ENCODE assay signal across 3 cellular contexts in the genomic region with DNA sequence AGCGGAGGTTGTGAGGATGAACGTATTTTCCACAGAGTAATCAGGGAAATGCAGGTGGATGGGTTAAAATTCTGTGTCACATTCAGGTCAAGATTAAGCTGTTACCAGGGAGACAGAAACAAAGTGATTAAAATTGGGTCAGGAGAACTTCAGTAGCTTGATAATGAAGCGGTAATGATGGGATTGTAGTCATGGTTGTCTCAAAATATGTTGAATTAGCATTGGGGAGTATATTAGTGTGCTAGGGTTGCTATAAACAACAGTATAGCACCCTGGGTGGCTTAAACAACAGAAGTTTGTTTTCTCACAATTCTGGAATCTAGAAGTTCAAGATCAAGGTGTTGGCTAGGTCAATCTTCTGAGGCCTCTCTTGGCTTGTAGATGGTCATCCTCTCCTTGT.
TF ChIP-seq lines count a peak whose summit lies in the region.

No MANE protein-coding gene starts in this region.

TF ChIP-seq in A549, 52 proteins besides CTCF, POLR2A, EP300 and RAD21 (continues in another document):
- TF ChIP-seq JUN (IDR thresholded peaks at IDR 0.05) (no peak), ESRRA (IDR thresholded peaks at IDR 0.05; ENCODE audit: borderline replicate concordance, low read length) (no peak), RNF2 (IDR thresholded peaks at IDR 0.05; ENCODE audit: borderline replicate concordance, low read depth) (no peak), CBX8 (IDR thresholded peaks at IDR 0.05) (no peak), TP53 (CRISPR knock-in tag; IDR thresholded peaks at IDR 0.05) (no peak), HDAC2 (IDR thresholded peaks at IDR 0.05) (no peak), RARB (CRISPR knock-in tag; IDR thresholded peaks at IDR 0.05) (no peak), JUNB (IDR thresholded peaks at IDR 0.05) (no peak), PBX3 (IDR thresholded peaks at IDR 0.05) (no peak), KDM1A (IDR thresholded peaks at IDR 0.05; ENCODE audit: low read depth) (no peak), NPAS2 (CRISPR knock-in tag; IDR thresholded peaks at IDR 0.05; ENCODE audit: borderline replicate concordance) (no peak), CEBPB (IDR thresholded peaks at IDR 0.05) (no peak)
- TF ChIP-seq, protein P1, sequence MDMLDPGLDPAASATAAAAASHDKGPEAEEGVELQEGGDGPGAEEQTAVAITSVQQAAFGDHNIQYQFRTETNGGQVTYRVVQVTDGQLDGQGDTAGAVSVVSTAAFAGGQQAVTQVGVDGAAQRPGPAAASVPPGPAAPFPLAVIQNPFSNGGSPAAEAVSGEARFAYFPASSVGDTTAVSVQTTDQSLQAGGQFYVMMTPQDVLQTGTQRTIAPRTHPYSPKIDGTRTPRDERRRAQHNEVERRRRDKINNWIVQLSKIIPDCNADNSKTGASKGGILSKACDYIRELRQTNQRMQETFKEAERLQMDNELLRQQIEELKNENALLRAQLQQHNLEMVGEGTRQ (IDR thresholded peaks at IDR 0.05), result no peak
- TF ChIP-seq, protein P2, sequence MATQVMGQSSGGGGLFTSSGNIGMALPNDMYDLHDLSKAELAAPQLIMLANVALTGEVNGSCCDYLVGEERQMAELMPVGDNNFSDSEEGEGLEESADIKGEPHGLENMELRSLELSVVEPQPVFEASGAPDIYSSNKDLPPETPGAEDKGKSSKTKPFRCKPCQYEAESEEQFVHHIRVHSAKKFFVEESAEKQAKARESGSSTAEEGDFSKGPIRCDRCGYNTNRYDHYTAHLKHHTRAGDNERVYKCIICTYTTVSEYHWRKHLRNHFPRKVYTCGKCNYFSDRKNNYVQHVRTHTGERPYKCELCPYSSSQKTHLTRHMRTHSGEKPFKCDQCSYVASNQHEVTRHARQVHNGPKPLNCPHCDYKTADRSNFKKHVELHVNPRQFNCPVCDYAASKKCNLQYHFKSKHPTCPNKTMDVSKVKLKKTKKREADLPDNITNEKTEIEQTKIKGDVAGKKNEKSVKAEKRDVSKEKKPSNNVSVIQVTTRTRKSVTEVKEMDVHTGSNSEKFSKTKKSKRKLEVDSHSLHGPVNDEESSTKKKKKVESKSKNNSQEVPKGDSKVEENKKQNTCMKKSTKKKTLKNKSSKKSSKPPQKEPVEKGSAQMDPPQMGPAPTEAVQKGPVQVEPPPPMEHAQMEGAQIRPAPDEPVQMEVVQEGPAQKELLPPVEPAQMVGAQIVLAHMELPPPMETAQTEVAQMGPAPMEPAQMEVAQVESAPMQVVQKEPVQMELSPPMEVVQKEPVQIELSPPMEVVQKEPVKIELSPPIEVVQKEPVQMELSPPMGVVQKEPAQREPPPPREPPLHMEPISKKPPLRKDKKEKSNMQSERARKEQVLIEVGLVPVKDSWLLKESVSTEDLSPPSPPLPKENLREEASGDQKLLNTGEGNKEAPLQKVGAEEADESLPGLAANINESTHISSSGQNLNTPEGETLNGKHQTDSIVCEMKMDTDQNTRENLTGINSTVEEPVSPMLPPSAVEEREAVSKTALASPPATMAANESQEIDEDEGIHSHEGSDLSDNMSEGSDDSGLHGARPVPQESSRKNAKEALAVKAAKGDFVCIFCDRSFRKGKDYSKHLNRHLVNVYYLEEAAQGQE (IDR thresholded peaks at IDR 0.05), result no peak
- TF ChIP-seq, protein P3, sequence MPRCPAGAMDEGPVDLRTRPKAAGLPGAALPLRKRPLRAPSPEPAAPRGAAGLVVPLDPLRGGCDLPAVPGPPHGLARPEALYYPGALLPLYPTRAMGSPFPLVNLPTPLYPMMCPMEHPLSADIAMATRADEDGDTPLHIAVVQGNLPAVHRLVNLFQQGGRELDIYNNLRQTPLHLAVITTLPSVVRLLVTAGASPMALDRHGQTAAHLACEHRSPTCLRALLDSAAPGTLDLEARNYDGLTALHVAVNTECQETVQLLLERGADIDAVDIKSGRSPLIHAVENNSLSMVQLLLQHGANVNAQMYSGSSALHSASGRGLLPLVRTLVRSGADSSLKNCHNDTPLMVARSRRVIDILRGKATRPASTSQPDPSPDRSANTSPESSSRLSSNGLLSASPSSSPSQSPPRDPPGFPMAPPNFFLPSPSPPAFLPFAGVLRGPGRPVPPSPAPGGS (IDR thresholded peaks at IDR 0.05), result no peak

TF ChIP-seq in IMR-90, 13 proteins besides CTCF, POLR2A, EP300 and RAD21:
- TF ChIP-seq MXI1 (IDR thresholded peaks at IDR 0.05; ENCODE audit: borderline replicate concordance, low read depth, low read length) (no peak), NFE2L2 (IDR thresholded peaks at IDR 0.05; ENCODE audit: low read depth, low read length) (no peak), CEBPB (IDR thresholded peaks at IDR 0.05; ENCODE audit: low read depth, low read length) (no peak), RFX5 (IDR thresholded peaks at IDR 0.05; ENCODE audit: low read depth, low read length) (no peak), SMC3 (IDR thresholded peaks at IDR 0.05; ENCODE audit: low read depth, low read length) (no peak), FOS (IDR thresholded peaks at IDR 0.05; ENCODE audit: low read depth, low read length) (no peak), MAFK (IDR thresholded peaks at IDR 0.05; ENCODE audit: low read depth, low read length) (no peak), RCOR1 (IDR thresholded peaks at IDR 0.05; ENCODE audit: insufficient replicate concordance, low read length) (no peak), CHD1 (IDR thresholded peaks at IDR 0.05; ENCODE audit: low read depth, low read length) (no peak), BHLHE40 (IDR thresholded peaks at IDR 0.05; ENCODE audit: low read depth, low read length) (no peak)
TF ChIP-seq in IMR-90: peak in this region for 0.

TF ChIP-seq in H1, 55 proteins besides CTCF, POLR2A, EP300 and RAD21:
- TF ChIP-seq CEBPB (IDR thresholded peaks at IDR 0.05; ENCODE audit: low read depth, low read length), result no peak
- TF ChIP-seq RFX5 (IDR thresholded peaks at IDR 0.05; ENCODE audit: borderline replicate concordance, low read depth, low read length), result no peak
- no peak for TF ChIP-seq FOSL1 (IDR thresholded peaks at IDR 0.05; ENCODE audit: insufficient read depth, low read depth, low read length)
- TF ChIP-seq, protein P4, sequence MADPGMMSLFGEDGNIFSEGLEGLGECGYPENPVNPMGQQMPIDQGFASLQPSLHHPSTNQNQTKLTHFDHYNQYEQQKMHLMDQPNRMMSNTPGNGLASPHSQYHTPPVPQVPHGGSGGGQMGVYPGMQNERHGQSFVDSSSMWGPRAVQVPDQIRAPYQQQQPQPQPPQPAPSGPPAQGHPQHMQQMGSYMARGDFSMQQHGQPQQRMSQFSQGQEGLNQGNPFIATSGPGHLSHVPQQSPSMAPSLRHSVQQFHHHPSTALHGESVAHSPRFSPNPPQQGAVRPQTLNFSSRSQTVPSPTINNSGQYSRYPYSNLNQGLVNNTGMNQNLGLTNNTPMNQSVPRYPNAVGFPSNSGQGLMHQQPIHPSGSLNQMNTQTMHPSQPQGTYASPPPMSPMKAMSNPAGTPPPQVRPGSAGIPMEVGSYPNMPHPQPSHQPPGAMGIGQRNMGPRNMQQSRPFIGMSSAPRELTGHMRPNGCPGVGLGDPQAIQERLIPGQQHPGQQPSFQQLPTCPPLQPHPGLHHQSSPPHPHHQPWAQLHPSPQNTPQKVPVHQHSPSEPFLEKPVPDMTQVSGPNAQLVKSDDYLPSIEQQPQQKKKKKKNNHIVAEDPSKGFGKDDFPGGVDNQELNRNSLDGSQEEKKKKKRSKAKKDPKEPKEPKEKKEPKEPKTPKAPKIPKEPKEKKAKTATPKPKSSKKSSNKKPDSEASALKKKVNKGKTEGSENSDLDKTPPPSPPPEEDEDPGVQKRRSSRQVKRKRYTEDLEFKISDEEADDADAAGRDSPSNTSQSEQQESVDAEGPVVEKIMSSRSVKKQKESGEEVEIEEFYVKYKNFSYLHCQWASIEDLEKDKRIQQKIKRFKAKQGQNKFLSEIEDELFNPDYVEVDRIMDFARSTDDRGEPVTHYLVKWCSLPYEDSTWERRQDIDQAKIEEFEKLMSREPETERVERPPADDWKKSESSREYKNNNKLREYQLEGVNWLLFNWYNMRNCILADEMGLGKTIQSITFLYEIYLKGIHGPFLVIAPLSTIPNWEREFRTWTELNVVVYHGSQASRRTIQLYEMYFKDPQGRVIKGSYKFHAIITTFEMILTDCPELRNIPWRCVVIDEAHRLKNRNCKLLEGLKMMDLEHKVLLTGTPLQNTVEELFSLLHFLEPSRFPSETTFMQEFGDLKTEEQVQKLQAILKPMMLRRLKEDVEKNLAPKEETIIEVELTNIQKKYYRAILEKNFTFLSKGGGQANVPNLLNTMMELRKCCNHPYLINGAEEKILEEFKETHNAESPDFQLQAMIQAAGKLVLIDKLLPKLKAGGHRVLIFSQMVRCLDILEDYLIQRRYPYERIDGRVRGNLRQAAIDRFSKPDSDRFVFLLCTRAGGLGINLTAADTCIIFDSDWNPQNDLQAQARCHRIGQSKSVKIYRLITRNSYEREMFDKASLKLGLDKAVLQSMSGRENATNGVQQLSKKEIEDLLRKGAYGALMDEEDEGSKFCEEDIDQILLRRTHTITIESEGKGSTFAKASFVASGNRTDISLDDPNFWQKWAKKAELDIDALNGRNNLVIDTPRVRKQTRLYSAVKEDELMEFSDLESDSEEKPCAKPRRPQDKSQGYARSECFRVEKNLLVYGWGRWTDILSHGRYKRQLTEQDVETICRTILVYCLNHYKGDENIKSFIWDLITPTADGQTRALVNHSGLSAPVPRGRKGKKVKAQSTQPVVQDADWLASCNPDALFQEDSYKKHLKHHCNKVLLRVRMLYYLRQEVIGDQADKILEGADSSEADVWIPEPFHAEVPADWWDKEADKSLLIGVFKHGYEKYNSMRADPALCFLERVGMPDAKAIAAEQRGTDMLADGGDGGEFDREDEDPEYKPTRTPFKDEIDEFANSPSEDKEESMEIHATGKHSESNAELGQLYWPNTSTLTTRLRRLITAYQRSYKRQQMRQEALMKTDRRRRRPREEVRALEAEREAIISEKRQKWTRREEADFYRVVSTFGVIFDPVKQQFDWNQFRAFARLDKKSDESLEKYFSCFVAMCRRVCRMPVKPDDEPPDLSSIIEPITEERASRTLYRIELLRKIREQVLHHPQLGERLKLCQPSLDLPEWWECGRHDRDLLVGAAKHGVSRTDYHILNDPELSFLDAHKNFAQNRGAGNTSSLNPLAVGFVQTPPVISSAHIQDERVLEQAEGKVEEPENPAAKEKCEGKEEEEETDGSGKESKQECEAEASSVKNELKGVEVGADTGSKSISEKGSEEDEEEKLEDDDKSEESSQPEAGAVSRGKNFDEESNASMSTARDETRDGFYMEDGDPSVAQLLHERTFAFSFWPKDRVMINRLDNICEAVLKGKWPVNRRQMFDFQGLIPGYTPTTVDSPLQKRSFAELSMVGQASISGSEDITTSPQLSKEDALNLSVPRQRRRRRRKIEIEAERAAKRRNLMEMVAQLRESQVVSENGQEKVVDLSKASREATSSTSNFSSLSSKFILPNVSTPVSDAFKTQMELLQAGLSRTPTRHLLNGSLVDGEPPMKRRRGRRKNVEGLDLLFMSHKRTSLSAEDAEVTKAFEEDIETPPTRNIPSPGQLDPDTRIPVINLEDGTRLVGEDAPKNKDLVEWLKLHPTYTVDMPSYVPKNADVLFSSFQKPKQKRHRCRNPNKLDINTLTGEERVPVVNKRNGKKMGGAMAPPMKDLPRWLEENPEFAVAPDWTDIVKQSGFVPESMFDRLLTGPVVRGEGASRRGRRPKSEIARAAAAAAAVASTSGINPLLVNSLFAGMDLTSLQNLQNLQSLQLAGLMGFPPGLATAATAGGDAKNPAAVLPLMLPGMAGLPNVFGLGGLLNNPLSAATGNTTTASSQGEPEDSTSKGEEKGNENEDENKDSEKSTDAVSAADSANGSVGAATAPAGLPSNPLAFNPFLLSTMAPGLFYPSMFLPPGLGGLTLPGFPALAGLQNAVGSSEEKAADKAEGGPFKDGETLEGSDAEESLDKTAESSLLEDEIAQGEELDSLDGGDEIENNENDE (IDR thresholded peaks at IDR 0.05; ENCODE audit: insufficient replicate concordance, low read length), result no peak
- no peak for TF ChIP-seq BACH1 (IDR thresholded peaks at IDR 0.05; ENCODE audit: low read length)
- no peak for TF ChIP-seq EGR1 (IDR thresholded peaks at IDR 0.05; ENCODE audit: borderline replicate concordance, low read depth, low read length)
- no peak for TF ChIP-seq CHD1 (IDR thresholded peaks at IDR 0.05; ENCODE audit: low read depth, low read length)
- TF ChIP-seq SIX5 (IDR thresholded peaks at IDR 0.05; ENCODE audit: low read depth, low read length), result no peak
- no peak for TF ChIP-seq NANOG (IDR thresholded peaks at IDR 0.05; ENCODE audit: insufficient read depth, low read depth, low read length, poor library complexity, severe bottlenecking)
- no peak for TF ChIP-seq KDM5A (IDR thresholded peaks at IDR 0.05; ENCODE audit: low read length)
- TF ChIP-seq, protein P5, sequence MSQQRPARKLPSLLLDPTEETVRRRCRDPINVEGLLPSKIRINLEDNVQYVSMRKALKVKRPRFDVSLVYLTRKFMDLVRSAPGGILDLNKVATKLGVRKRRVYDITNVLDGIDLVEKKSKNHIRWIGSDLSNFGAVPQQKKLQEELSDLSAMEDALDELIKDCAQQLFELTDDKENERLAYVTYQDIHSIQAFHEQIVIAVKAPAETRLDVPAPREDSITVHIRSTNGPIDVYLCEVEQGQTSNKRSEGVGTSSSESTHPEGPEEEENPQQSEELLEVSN (IDR thresholded peaks at IDR 0.05), result no peak
- no peak for TF ChIP-seq CTBP2 (IDR thresholded peaks at IDR 0.05; ENCODE audit: borderline replicate concordance, insufficient read depth, insufficient read length, low read length)
